Comparison of ENCODE assay signal across 25 cellular contexts in genomic region chr2:165905269-165905668, GRCh38. TPM values are rescaled to one million over a fixed set of nuclear protein-coding genes. Genes with fewer than 3 reads are reported as not detected.
DNase-seq lines count a peak whose midpoint lies in the region; ATAC-seq, FAIRE-seq and TF ChIP-seq lines count a peak whose summit lies in the region.
"Had no signal": no experiment of that assay in that cellular context is flagged by ENCODE, and none has a peak within 500 bp of the region (broad histone marks: within the 10 kb centered on the region; RNA-seq: fewer than 3 reads in every experiment).

No MANE protein-coding gene starts in this region.

- no peak for FAIRE-seq in GM12892 (lab: Jason Lieb, UNC)

- H3K4me1 Mint-ChIP-seq in HFFc6 (ENCODE audit: low read depth) (peaks cover 57% of the 10 kb centered on the region), endothelial cell (ENCODE audit: unreplicated experiment) (peaks cover 34% of the 10 kb centered on the region)

- H3K9me3 Mint-ChIP-seq in HFFc6 (no peaks in the 10 kb centered on the region), endothelial cell (ENCODE audit: unreplicated experiment) (no peaks in the 10 kb centered on the region)
- H3K9me3 Mint-ChIP-seq: CD14-positive monocyte had no signal

- H3K27me3 Mint-ChIP-seq in HFFc6 (ENCODE audit: insufficient read depth) (no peaks in the 10 kb centered on the region), endothelial cell (ENCODE audit: unreplicated experiment) (no peaks in the 10 kb centered on the region)

- ATAC-seq in GM18867 (IDR thresholded peaks at IDR 0.05; ENCODE audit: unreplicated experiment) = peak; percentile 66
- ATAC-seq in GM21529 (IDR thresholded peaks at IDR 0.05; ENCODE audit: unreplicated experiment) = no peak
- ATAC-seq: Right ventricle myocardium inferior, SK-N-SH treated with all-trans-retinoic acid at 6 μM for 48 hours had no signal

- TF ChIP-seq CTCF in HFFc6 (IDR thresholded peaks at IDR 0.05) (no peak), endothelial cell (IDR thresholded peaks at IDR 0.05; ENCODE audit: unreplicated experiment) (no peak)

- no peak overlapping the region for H3K4me3 Mint-ChIP-seq in HFFc6
- H3K4me3 Mint-ChIP-seq in endothelial cell (ENCODE audit: unreplicated experiment) = no peak overlapping the region
- H3K4me3 Mint-ChIP-seq: CD14-positive monocyte had no signal

- no peak for DNase-seq in HFFc6
- no peak for DNase-seq in endothelial cell (ENCODE audit: low spot score)
- DNase-seq in GDM1 (lab: John Stamatoyannopoulos, UW) = no peak
- no peak for DNase-seq in 8988T
- DNase-seq in GM12892 (ENCODE audit: insufficient read length) = no peak
- DNase-seq: ACHN; BE2C; Calu3; DMS79 treated with DMSO at 0.1 percent for 48 hours; GM23248; H7; KG1; MM.1S; NCI-H2029; NCI-H446; NCI-H526; NCI-H82; NK-92 treated with Interleukin-12 subunit alpha and Interleukin-12 subunit beta, amount 100 ng/mL, for 24 hours; PC-9; SJCRH30 had no signal

- no peak for TF ChIP-seq POLR2A in GM12892 (IDR thresholded peaks at IDR 0.05; ENCODE audit: low read depth, low read length)

- H3K27ac Mint-ChIP-seq in HFFc6 = peak overlapping the region; percentile 14; the same call in 1 of the 2 replicates
- peak overlapping the region; percentile 77 for H3K27ac Mint-ChIP-seq in endothelial cell (ENCODE audit: unreplicated experiment)

- H3K36me3 Mint-ChIP-seq in HFFc6 (ENCODE audit: low read depth) (peaks cover 18% of the 10 kb centered on the region), endothelial cell (ENCODE audit: low read depth, unreplicated experiment) (peaks cover 15% of the 10 kb centered on the region)

RNA-seq across cellular contexts. Expression of gene TTC21B, which starts 48.3 kb away (rescaled TPM):
- total RNA-seq in HFFc6 (2021; fragmentation: NEBNext Ultra II Directional; extraction: Animal tissue kit (Norgen Biotek cat#: 25700)) = 10 to 100 TPM in 4 of 6 experiments, 1 to 10 TPM in 2; 9.4 to 13.0 (median 10.2) TPM
- 101 TPM for total RNA-seq in endothelial cell (ENCODE audit: unreplicated experiment)
- 8.8 TPM for polyA plus RNA-seq in GM12892 (2012; ENCODE audit: missing spikeins)
